In genomic region chr22:27011717-27012116, GRCh38 we compare ENCODE assay signal across 8 cellular contexts.
"Had no signal": no experiment of that assay in that cellular context is flagged by ENCODE, and none has a peak within 500 bp of the region (broad histone marks: within the 10 kb centered on the region; RNA-seq: fewer than 3 reads in every experiment).

No MANE protein-coding gene starts in this region.

- ATAC-seq: GM12878 had no signal

- H3K4me3 ChIP-seq: GM12878 had no signal

- DNase-seq: GDM1, GF-D8 had no signal

- FAIRE-seq: G401.6, GM12878, GM12891, GM12892, GM18507, GM19239 had no signal
